Comparison of ENCODE assay signal across 7 cellular contexts in genomic region chr1:41955461-41956159, GRCh38. TPM values are rescaled to one million over a fixed set of nuclear protein-coding genes. Genes with fewer than 3 reads are reported as not detected.
DNase-seq lines count a peak whose midpoint lies in the region; ATAC-seq and TF ChIP-seq lines count a peak whose summit lies in the region.

No MANE protein-coding gene starts in this region.

- no peak for TF ChIP-seq POLR2A in gastroesophageal sphincter (IDR thresholded peaks at IDR 0.05)

- DNase-seq in PC-3 (peak; percentile 96), foreskin keratinocyte (peak; percentile 95 to 97), Right ventricle myocardium superior (no peak), left ventricle myocardium inferior (no peak)

- ATAC-seq in GM18870 (IDR thresholded peaks at IDR 0.05; ENCODE audit: unreplicated experiment) (peak; percentile 76), HG02981 (IDR thresholded peaks at IDR 0.05; ENCODE audit: unreplicated experiment) (peak; percentile 83), PC-3 (peak; percentile 82), foreskin keratinocyte (peak; percentile 81), Right ventricle myocardium superior (ENCODE audit: poor library complexity) (no peak), gastroesophageal sphincter (no peak)

- H3K4me3 ChIP-seq in PC-3 (ENCODE audit: low read length) (peak overlapping the region; percentile 51; the same call in 1 of the 2 replicates), left ventricle myocardium inferior (no peak overlapping the region), gastroesophageal sphincter (no peak overlapping the region)

- peak overlapping the region; percentile 99 for H3K27ac ChIP-seq in PC-3 (ENCODE audit: low read length)
- peak overlapping the region; percentile 71 for H3K27ac ChIP-seq in foreskin keratinocyte
- H3K27ac ChIP-seq in left ventricle myocardium inferior (replicated peaks) = no peak overlapping the region
- no peak overlapping the region for H3K27ac ChIP-seq in gastroesophageal sphincter

- H3F3A ChIP-seq in PC-3 (ENCODE audit: low read length, unreplicated experiment) = peaks cover 17% of the 10 kb centered on the region

- intact Hi-C loops in PC-3 (cut with micrococcal nuclease) = loop anchor here (2.0 to 5.0 kb wide), 5 partner anchors 25 to 115 kb away; no protein-coding TSS in a partner anchor
- intact Hi-C loops in Right ventricle myocardium superior (cut with DNase I) = no loop called here
- intact Hi-C loops in left ventricle myocardium inferior (cut with micrococcal nuclease) = no loop called here

- peak overlapping the region; percentile 81 for H3K4me2 ChIP-seq in PC-3 (ENCODE audit: low read length)

- H2AFZ ChIP-seq in PC-3 (ENCODE audit: low read length) = no peak overlapping the region

- H3K27me3 ChIP-seq in PC-3 (ENCODE audit: low read length) (no peaks in the 10 kb centered on the region), foreskin keratinocyte (no peaks in the 10 kb centered on the region), left ventricle myocardium inferior (ENCODE audit: low read depth) (no peaks in the 10 kb centered on the region), gastroesophageal sphincter (no peaks in the 10 kb centered on the region)

- H3K4me1 ChIP-seq in PC-3 (ENCODE audit: insufficient read depth, low read length) (peaks cover 62% of the 10 kb centered on the region), foreskin keratinocyte (peaks cover 49% of the 10 kb centered on the region), left ventricle myocardium inferior (peaks cover 19% of the 10 kb centered on the region), gastroesophageal sphincter (no peaks in the 10 kb centered on the region)

- 51 to 64% methylated on average over 3 to 8 of the region's 9 CpGs for WGBS in gastroesophageal sphincter (ENCODE audit: low coverage in 1 of 2), 2 donors

- TSS peak; percentile 70 for BruUV-seq in PC-3 (replicated peaks; lab: Mats Ljungman, UMichigan)

- H3K36me3 ChIP-seq in PC-3 (ENCODE audit: low read depth, low read length) (no peaks in the 10 kb centered on the region), left ventricle myocardium inferior (no peaks in the 10 kb centered on the region), gastroesophageal sphincter (no peaks in the 10 kb centered on the region)

- peaks cover 19% of the 10 kb centered on the region; the same call in 1 of the 2 replicates for H3K79me2 ChIP-seq in PC-3 (ENCODE audit: low read length)

- peak overlapping the region; percentile 87 for H3K9ac ChIP-seq in PC-3 (ENCODE audit: low read length)

- POLR2A ChIA-PET in PC-3 (lab: Charles Lee; ENCODE audit: unreplicated experiment) = no interaction called here

- no peaks in the 10 kb centered on the region for H3K9me2 ChIP-seq in PC-3 (replicated peaks; ENCODE audit: low read length)

- TF ChIP-seq EP300 in gastroesophageal sphincter (IDR thresholded peaks at IDR 0.05) = no peak

- TF ChIP-seq CTCF in PC-3 (conservative IDR thresholded peaks at IDR 0.05; ENCODE audit: low read depth, low read length) (no peak), foreskin keratinocyte (conservative IDR thresholded peaks at IDR 0.05) (no peak), left ventricle myocardium inferior (IDR thresholded peaks at IDR 0.05; ENCODE audit: borderline replicate concordance) (no peak), gastroesophageal sphincter (IDR thresholded peaks at IDR 0.05) (no peak)

- H3K9me3 ChIP-seq in PC-3 (ENCODE audit: low read length) = no peaks in the 10 kb centered on the region
- H3K9me3 ChIP-seq in left ventricle myocardium inferior (replicated peaks) = no peaks in the 10 kb centered on the region
- H3K9me3 ChIP-seq in gastroesophageal sphincter = no peaks in the 10 kb centered on the region

- CTCF ChIA-PET in PC-3 (lab: Charles Lee) = interaction anchor here (0.7 kb wide), 1 partner anchor 69 kb away, joined by 3 read pairs; no protein-coding TSS in a partner anchor

- H4K20me1 ChIP-seq in PC-3 (ENCODE audit: low read length) = no peaks in the 10 kb centered on the region

RNA-seq across cellular contexts. Expression of gene HIVEP3, which starts 36.9 kb away (rescaled TPM):
- total RNA-seq in PC-3 (2014; rRNA removed) = 8.4 and 9.8 TPM in 2 replicates
- 0.71 and 0.78 TPM in 2 replicates for total RNA-seq in foreskin keratinocyte
- polyA plus RNA-seq in foreskin keratinocyte = 0.90 and 0.93 TPM in 2 replicates
- 6.4 TPM for total RNA-seq in Right ventricle myocardium superior
- 5.7 TPM for total RNA-seq in left ventricle myocardium inferior
- 1 to 10 TPM; 1.9 to 3.8 (median 2.8) TPM for total RNA-seq in gastroesophageal sphincter

Comparison
In these comparisons a context has a peak if more than half of its experiments do, and no peak if none do; other contexts are left out.
1. ATAC-seq: peak in GM18870 (single experiment), HG02981 (single experiment), PC-3 (single experiment) and foreskin keratinocyte (single experiment); none in Right ventricle myocardium superior (single experiment) and gastroesophageal sphincter (single experiment).
2. DNase-seq: peak in PC-3 (single experiment) and foreskin keratinocyte (2 of 2); none in Right ventricle myocardium superior (single experiment) and left ventricle myocardium inferior (single experiment).
3. H3K27ac ChIP-seq: peak in PC-3 (single experiment) and foreskin keratinocyte (single experiment); none in left ventricle myocardium inferior (single experiment) and gastroesophageal sphincter (0 of 4).